Comparison of ENCODE assay signal across 9 cellular contexts in genomic region chr15:48946088-48946839, GRCh38. TPM values are rescaled to one million over a fixed set of nuclear protein-coding genes. Genes with fewer than 3 reads are reported as not detected.
DNase-seq lines count a peak whose midpoint lies in the region; ATAC-seq and TF ChIP-seq lines count a peak whose summit lies in the region.
"Had no signal": no experiment of that assay in that cellular context is flagged by ENCODE, and none has a peak within 500 bp of the region (broad histone marks: within the 10 kb centered on the region; RNA-seq: fewer than 3 reads in every experiment).

No MANE protein-coding gene starts in this region.

- peaks cover 26% of the 10 kb centered on the region for H3K4me1 ChIP-seq in PC-3 (ENCODE audit: insufficient read depth, low read length)
- H3K4me1 ChIP-seq in osteoblast (ENCODE audit: insufficient read depth, low read length) = peaks cover 12% of the 10 kb centered on the region
- H3K4me1 ChIP-seq: neural progenitor cell had no signal

- POLR2A ChIA-PET in PC-3 (lab: Charles Lee; ENCODE audit: unreplicated experiment) = interaction anchor here (0.6 to 0.7 kb wide), 2 partner anchors 14 to 74 kb away, joined by 3 to 4 read pairs; no protein-coding TSS in a partner anchor

- H3K4me2 ChIP-seq in PC-3 (ENCODE audit: low read length) (peak overlapping the region; percentile 57), osteoblast (ENCODE audit: insufficient read depth, low read length) (peak overlapping the region; percentile 9)
- H3K4me2 ChIP-seq: neural progenitor cell had no signal

- CTCF ChIA-PET in PC-3 (lab: Charles Lee) = no interaction called here

- H3K9me3 ChIP-seq in PC-3 (ENCODE audit: low read length) (no peaks in the 10 kb centered on the region), osteoblast (ENCODE audit: low read depth, low read length) (no peaks in the 10 kb centered on the region)
- H3K9me3 ChIP-seq: SJSA1 had no signal

- peaks cover 7% of the 10 kb centered on the region for H3K36me3 Mint-ChIP-seq in HFFc6 (ENCODE audit: low read depth)
- H3K36me3 Mint-ChIP-seq: neural progenitor cell had no signal

- peak; percentile 58 for DNase-seq in HFFc6
- DNase-seq in PC-3 = peak; percentile 84
- DNase-seq in coronary artery (ENCODE audit: low spot score) = no peak
- no peak for DNase-seq in osteoblast (ENCODE audit: insufficient read length, low spot score, missing footprints)
- no peak for DNase-seq in DMS 273 treated with DMSO at 0.1 percent for 48 hours (lab: John Stamatoyannopoulos, UW)
- no peak for DNase-seq in pons (ENCODE audit: low spot score)
- DNase-seq in retina = no peak

- intact Hi-C loops in PC-3 (cut with micrococcal nuclease) = loop anchor here (2.0 kb wide), 1 partner anchor 17 kb away; the partner anchor contains the start of gene SHC4

- no peaks in the 10 kb centered on the region for H3K9me3 Mint-ChIP-seq in HFFc6
- H3K9me3 Mint-ChIP-seq: neural progenitor cell had no signal

- peak overlapping the region; percentile 29; the same call in 1 of the 2 replicates for H3K4me3 ChIP-seq in PC-3 (ENCODE audit: low read length)
- H3K4me3 ChIP-seq in coronary artery = peak overlapping the region; percentile 32
- H3K4me3 ChIP-seq in osteoblast (ENCODE audit: insufficient read depth, low read length) = no peak overlapping the region
- H3K4me3 ChIP-seq: neural progenitor cell, SJSA1 had no signal

- H3K27ac ChIP-seq in PC-3 (ENCODE audit: low read length) (peak overlapping the region; percentile 94), coronary artery (peak overlapping the region; percentile 70 to 90), osteoblast (ENCODE audit: low read depth, low read length) (peak overlapping the region; percentile 24)
- H3K27ac ChIP-seq: neural progenitor cell, SJSA1 had no signal

- H2AFZ ChIP-seq in PC-3 (ENCODE audit: low read length) (no peak overlapping the region), osteoblast (ENCODE audit: low read length) (peak overlapping the region; percentile 11)
- H2AFZ ChIP-seq: neural progenitor cell had no signal

- BruUV-seq in PC-3 (replicated peaks; lab: Mats Ljungman, UMichigan) = no TSS peak

- peaks cover 5% of the 10 kb centered on the region for H3F3A ChIP-seq in PC-3 (ENCODE audit: low read length, unreplicated experiment)

- peak overlapping the region; percentile 76 for H3K27ac Mint-ChIP-seq in HFFc6
- H3K27ac Mint-ChIP-seq: neural progenitor cell had no signal

- H3K27me3 Mint-ChIP-seq in HFFc6 (ENCODE audit: insufficient read depth) = no peaks in the 10 kb centered on the region; the same call in 1 of the 2 replicates

- H3K4me3 Mint-ChIP-seq in HFFc6 = peak overlapping the region; percentile 52
- H3K4me3 Mint-ChIP-seq: neural progenitor cell had no signal

- H3K79me2 ChIP-seq in PC-3 (ENCODE audit: low read length) = no peaks in the 10 kb centered on the region
- H3K79me2 ChIP-seq in osteoblast (ENCODE audit: insufficient read depth, low read length) = no peaks in the 10 kb centered on the region

- no peak for TF ChIP-seq CTCF in HFFc6 (IDR thresholded peaks at IDR 0.05)
- TF ChIP-seq CTCF in PC-3 (conservative IDR thresholded peaks at IDR 0.05; ENCODE audit: low read depth, low read length) = no peak
- TF ChIP-seq CTCF in coronary artery (IDR thresholded peaks at IDR 0.05) = no peak
- no peak for TF ChIP-seq CTCF in osteoblast (IDR thresholded peaks at IDR 0.05; ENCODE audit: extremely low read depth, low read depth, low read length)

- H3K27me3 ChIP-seq in PC-3 (ENCODE audit: low read length) (no peaks in the 10 kb centered on the region), osteoblast (ENCODE audit: insufficient read depth, low read length) (no peaks in the 10 kb centered on the region)
- H3K27me3 ChIP-seq: neural progenitor cell, SJSA1 had no signal

- H3K36me3 ChIP-seq in PC-3 (ENCODE audit: low read depth, low read length) = no peaks in the 10 kb centered on the region
- no peaks in the 10 kb centered on the region for H3K36me3 ChIP-seq in osteoblast (ENCODE audit: insufficient read depth, low read length)
- H3K36me3 ChIP-seq: neural progenitor cell, SJSA1 had no signal

- 0 out of 2 replicates have a peak, but pooled peaks cover 4% of the 10 kb centered on the region for H3K9me2 ChIP-seq in PC-3 (replicated peaks; ENCODE audit: low read length)

- no peaks in the 10 kb centered on the region for H4K20me1 ChIP-seq in PC-3 (ENCODE audit: low read length)
- H4K20me1 ChIP-seq in osteoblast (ENCODE audit: insufficient read depth, low read length) = no peaks in the 10 kb centered on the region

- peaks cover 32% of the 10 kb centered on the region for H3K4me1 Mint-ChIP-seq in HFFc6 (ENCODE audit: low read depth)

- peak; percentile 92 for ATAC-seq in PC-3

- peak overlapping the region; percentile 63 for H3K9ac ChIP-seq in PC-3 (ENCODE audit: low read length)
- H3K9ac ChIP-seq: neural progenitor cell had no signal

RNA-seq across cellular contexts. Expression of gene SHC4, which starts 17.5 kb away (rescaled TPM):
- 1 to 10 TPM; 2.1 to 4.2 (median 3.5) TPM for total RNA-seq in HFFc6 (2021; fragmentation: NEBNext Ultra II Directional; extraction: Animal tissue kit (Norgen Biotek cat#: 25700))
- total RNA-seq in PC-3 (2014; rRNA removed) (2.4 and 4.3 TPM in 2 replicates), osteoblast (0.72 and 1.5 TPM in 2 replicates)

Comparison
In these comparisons a context has a peak if more than half of its experiments do, and no peak if none do; other contexts are left out.
1. DNase-seq: peak in HFFc6 (single experiment) and PC-3 (single experiment); none in coronary artery (single experiment), osteoblast (single experiment), DMS 273 treated with DMSO at 0.1 percent for 48 hours (single experiment), pons (single experiment) and retina (single experiment).
2. H3K27ac ChIP-seq: peak in every context shown above with its lines; median percentile 94 in PC-3; 80 in coronary artery; 24 in osteoblast.